1 cellular context compared by ENCODE assay signal in the genomic region with DNA sequence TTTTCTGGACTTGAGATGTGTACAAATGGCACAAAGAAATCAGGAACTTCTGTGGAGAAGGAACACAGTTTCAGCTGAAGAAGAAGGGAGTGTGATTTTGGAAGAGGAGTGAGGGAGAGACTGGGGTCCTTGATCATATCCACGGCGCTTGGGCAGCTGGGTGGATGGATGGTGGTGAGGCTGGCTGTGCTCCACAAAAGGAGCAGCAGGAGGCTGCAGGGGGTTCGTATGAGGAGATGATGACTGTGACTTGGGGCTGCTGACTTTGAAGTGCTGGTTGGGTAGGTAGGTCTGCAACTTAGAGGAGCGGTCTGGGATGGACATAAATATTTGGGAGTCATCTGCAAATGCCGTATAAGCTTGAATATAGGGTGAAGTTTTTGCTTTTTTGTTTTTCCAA.
TF ChIP-seq lines count a peak whose summit lies in the region.

No MANE protein-coding gene starts in this region.

TF ChIP-seq in neural cell, 6 proteins besides CTCF, POLR2A, EP300 and RAD21 (continued from another document):
- TF ChIP-seq MXI1 (conservative IDR thresholded peaks at IDR 0.05; ENCODE audit: poor library complexity, severe bottlenecking), result no peak
- TF ChIP-seq, protein P1, sequence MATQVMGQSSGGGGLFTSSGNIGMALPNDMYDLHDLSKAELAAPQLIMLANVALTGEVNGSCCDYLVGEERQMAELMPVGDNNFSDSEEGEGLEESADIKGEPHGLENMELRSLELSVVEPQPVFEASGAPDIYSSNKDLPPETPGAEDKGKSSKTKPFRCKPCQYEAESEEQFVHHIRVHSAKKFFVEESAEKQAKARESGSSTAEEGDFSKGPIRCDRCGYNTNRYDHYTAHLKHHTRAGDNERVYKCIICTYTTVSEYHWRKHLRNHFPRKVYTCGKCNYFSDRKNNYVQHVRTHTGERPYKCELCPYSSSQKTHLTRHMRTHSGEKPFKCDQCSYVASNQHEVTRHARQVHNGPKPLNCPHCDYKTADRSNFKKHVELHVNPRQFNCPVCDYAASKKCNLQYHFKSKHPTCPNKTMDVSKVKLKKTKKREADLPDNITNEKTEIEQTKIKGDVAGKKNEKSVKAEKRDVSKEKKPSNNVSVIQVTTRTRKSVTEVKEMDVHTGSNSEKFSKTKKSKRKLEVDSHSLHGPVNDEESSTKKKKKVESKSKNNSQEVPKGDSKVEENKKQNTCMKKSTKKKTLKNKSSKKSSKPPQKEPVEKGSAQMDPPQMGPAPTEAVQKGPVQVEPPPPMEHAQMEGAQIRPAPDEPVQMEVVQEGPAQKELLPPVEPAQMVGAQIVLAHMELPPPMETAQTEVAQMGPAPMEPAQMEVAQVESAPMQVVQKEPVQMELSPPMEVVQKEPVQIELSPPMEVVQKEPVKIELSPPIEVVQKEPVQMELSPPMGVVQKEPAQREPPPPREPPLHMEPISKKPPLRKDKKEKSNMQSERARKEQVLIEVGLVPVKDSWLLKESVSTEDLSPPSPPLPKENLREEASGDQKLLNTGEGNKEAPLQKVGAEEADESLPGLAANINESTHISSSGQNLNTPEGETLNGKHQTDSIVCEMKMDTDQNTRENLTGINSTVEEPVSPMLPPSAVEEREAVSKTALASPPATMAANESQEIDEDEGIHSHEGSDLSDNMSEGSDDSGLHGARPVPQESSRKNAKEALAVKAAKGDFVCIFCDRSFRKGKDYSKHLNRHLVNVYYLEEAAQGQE (IDR thresholded peaks at IDR 0.05; ENCODE audit: borderline replicate concordance), result no peak
- no peak for TF ChIP-seq EZH2 (IDR thresholded peaks at IDR 0.05; ENCODE audit: borderline replicate concordance, insufficient read depth, low read length, poor library complexity, severe bottlenecking)
- no peak for TF ChIP-seq SMC3 (conservative IDR thresholded peaks at IDR 0.05; ENCODE audit: poor library complexity)
- TF ChIP-seq TAF1 (IDR thresholded peaks at IDR 0.05; ENCODE audit: low read depth), result no peak
